1 cellular context compared by ENCODE assay signal in the genomic region with DNA sequence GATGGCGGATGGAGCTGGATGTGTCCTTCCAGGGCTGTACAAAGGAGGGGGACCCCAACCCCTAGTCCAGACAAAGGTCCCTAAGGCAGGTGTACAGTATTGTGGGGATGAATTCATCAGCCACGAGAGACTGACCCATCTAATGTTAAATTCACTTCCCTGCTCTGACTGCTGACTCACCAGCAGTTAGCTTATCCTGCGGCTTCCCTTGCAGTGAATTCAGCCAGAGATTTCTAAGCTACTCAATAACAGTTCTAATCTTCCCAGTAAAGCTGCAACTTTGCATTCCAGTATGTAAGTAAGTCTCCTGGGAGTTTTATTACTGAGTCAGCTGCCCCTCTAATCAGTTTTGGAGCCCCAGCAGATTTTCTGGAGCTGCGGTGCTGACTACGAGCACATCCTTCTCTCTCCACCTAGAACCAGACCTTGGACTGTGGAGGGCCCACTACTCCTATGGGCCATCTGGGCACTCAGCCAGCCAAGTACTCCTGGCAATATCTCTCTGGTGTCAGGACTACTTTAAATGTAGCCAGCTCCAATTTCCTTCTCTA.
TF ChIP-seq lines count a peak whose summit lies in the region.

No MANE protein-coding gene starts in this region.

TF ChIP-seq in SK-N-SH, 30 proteins besides CTCF, POLR2A, EP300 and RAD21 (continued from another document):
- TF ChIP-seq, protein P1, sequence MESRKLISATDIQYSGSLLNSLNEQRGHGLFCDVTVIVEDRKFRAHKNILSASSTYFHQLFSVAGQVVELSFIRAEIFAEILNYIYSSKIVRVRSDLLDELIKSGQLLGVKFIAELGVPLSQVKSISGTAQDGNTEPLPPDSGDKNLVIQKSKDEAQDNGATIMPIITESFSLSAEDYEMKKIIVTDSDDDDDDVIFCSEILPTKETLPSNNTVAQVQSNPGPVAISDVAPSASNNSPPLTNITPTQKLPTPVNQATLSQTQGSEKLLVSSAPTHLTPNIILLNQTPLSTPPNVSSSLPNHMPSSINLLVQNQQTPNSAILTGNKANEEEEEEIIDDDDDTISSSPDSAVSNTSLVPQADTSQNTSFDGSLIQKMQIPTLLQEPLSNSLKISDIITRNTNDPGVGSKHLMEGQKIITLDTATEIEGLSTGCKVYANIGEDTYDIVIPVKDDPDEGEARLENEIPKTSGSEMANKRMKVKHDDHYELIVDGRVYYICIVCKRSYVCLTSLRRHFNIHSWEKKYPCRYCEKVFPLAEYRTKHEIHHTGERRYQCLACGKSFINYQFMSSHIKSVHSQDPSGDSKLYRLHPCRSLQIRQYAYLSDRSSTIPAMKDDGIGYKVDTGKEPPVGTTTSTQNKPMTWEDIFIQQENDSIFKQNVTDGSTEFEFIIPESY (IDR thresholded peaks at IDR 0.05; ENCODE audit: borderline replicate concordance, low read depth) = no peak
- TF ChIP-seq, protein P2, sequence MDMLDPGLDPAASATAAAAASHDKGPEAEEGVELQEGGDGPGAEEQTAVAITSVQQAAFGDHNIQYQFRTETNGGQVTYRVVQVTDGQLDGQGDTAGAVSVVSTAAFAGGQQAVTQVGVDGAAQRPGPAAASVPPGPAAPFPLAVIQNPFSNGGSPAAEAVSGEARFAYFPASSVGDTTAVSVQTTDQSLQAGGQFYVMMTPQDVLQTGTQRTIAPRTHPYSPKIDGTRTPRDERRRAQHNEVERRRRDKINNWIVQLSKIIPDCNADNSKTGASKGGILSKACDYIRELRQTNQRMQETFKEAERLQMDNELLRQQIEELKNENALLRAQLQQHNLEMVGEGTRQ (IDR thresholded peaks at IDR 0.05; ENCODE audit: borderline replicate concordance, low read depth, low read length) = no peak
- TF ChIP-seq USF1 (IDR thresholded peaks at IDR 0.05; ENCODE audit: borderline replicate concordance, low read depth) (0 out of 2 replicates have a peak, but pooled peaks have one; percentile 16), ELF1 (IDR thresholded peaks at IDR 0.05) (no peak), SIN3A (IDR thresholded peaks at IDR 0.05; ENCODE audit: borderline replicate concordance, low read depth, low read length) (0 out of 2 replicates have a peak, but pooled peaks have one; percentile 39), FOXJ3 (CRISPR knock-in tag; IDR thresholded peaks at IDR 0.05) (no peak), YY1 (IDR thresholded peaks at IDR 0.05; ENCODE audit: low read depth) (no peak)
- TF ChIP-seq, protein P3, sequence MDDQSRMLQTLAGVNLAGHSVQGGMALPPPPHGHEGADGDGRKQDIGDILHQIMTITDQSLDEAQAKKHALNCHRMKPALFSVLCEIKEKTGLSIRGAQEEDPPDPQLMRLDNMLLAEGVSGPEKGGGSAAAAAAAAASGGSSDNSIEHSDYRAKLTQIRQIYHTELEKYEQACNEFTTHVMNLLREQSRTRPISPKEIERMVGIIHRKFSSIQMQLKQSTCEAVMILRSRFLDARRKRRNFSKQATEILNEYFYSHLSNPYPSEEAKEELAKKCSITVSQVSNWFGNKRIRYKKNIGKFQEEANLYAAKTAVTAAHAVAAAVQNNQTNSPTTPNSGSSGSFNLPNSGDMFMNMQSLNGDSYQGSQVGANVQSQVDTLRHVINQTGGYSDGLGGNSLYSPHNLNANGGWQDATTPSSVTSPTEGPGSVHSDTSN (IDR thresholded peaks at IDR 0.05) = peak; percentile 50
TF ChIP-seq in SK-N-SH: peak in this region for 9.
